14 cellular contexts compared by ENCODE assay signal in the genomic region with DNA sequence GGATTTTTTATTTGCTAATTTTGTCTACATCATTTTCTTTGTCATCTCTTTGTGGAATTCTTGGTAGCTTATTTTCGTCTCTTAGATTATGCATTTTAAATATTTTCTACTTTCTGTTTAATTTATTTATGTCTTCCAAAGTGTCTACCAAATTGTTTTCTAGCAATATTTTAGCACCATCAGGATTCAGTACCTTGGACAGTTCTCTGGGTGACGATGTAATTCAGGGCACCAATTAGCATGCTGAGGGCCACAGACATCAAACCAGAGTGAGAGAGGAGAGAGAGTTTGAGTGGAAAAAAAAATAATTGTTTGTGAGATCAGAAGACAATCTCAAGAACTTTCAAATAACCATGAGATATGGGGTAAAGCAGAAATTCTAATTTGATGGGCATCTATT.
DNase-seq lines count a peak whose midpoint lies in the region; ATAC-seq, FAIRE-seq and TF ChIP-seq lines count a peak whose summit lies in the region.
"Had no signal": no experiment of that assay in that cellular context is flagged by ENCODE, and none has a peak within 500 bp of the region (broad histone marks: within the 10 kb centered on the region; RNA-seq: fewer than 3 reads in every experiment).

No MANE protein-coding gene starts in this region.

- no peak overlapping the region for H2BK120ac ChIP-seq in H1 (replicated peaks; ENCODE audit: low read depth, low read length)

- no peak overlapping the region for H2BK5ac ChIP-seq in H1 (ENCODE audit: low read depth, low read length)

- no peak overlapping the region for H3K4me3 Mint-ChIP-seq in activated CD4-positive, alpha-beta T cell treated with anti-CD3 and anti-CD28 coated beads, Interleukin-2, amount 10 ng/mL, durations not matched to agents 7 days and 5 days
- no peak overlapping the region for H3K4me3 Mint-ChIP-seq in activated CD4-positive, alpha-beta T cell treated with anti-CD3 and anti-CD28 coated beads for 36 hours

- no peak for ATAC-seq in activated CD4-positive, alpha-beta T cell treated with anti-CD3 and anti-CD28 coated beads for 36 hours
- ATAC-seq in left colon, result no peak
- ATAC-seq: pancreas had no signal

- H3K23me2 ChIP-seq in H1 (ENCODE audit: low read depth, low read length), result no peaks in the 10 kb centered on the region

- no peak overlapping the region for H3K27ac ChIP-seq in H1 (ENCODE audit: low read depth, low read length)
- H3K27ac ChIP-seq: pancreas had no signal

- no peaks in the 10 kb centered on the region for H3K4me1 ChIP-seq in H1 (replicated peaks in 1 of 4; ENCODE audit: control insufficient read depth in 3 of 4, insufficient read depth in 4 of 4, low read length in 3 of 4)
- H3K4me1 ChIP-seq: pancreas had no signal

- H3K4ac ChIP-seq in H1 (replicated peaks; ENCODE audit: insufficient read length, low read depth, low read length), result no peak overlapping the region

- no peak for TF ChIP-seq RAD21 in H1 (IDR thresholded peaks at IDR 0.05 in 1 of 2, conservative IDR thresholded peaks at IDR 0.05 in 1 of 2; ENCODE audit: low read depth in 2 of 2, low read length in 2 of 2)

- H2AFZ ChIP-seq in H1 (ENCODE audit: low read length), result no peak overlapping the region

- H3K27me3 ChIP-seq in H1 (replicated peaks in 1 of 4; ENCODE audit: control insufficient read depth in 3 of 4, extremely low read depth in 1 of 4, insufficient read depth in 3 of 4, low read length in 3 of 4), result no peaks in the 10 kb centered on the region
- H3K27me3 ChIP-seq: MG63, pancreas had no signal

- no peaks in the 10 kb centered on the region for H3K36me3 Mint-ChIP-seq in activated CD4-positive, alpha-beta T cell treated with anti-CD3 and anti-CD28 coated beads, Interleukin-2, amount 10 ng/mL, durations not matched to agents 7 days and 5 days (ENCODE audit: low read depth)
- no peaks in the 10 kb centered on the region for H3K36me3 Mint-ChIP-seq in activated CD4-positive, alpha-beta T cell treated with anti-CD3 and anti-CD28 coated beads for 36 hours (ENCODE audit: low read depth)

- no peak overlapping the region for H2BK12ac ChIP-seq in H1 (ENCODE audit: low read depth, low read length)

- H3K9ac ChIP-seq in H1 (replicated peaks in 1 of 4; ENCODE audit: extremely low read depth in 1 of 4, low read depth in 3 of 4, low read length in 3 of 4), result no peak overlapping the region

- H3K27me3 Mint-ChIP-seq in activated CD4-positive, alpha-beta T cell treated with anti-CD3 and anti-CD28 coated beads, Interleukin-2, amount 10 ng/mL, durations not matched to agents 7 days and 5 days, result no peaks in the 10 kb centered on the region
- no peaks in the 10 kb centered on the region for H3K27me3 Mint-ChIP-seq in activated CD4-positive, alpha-beta T cell treated with anti-CD3 and anti-CD28 coated beads for 36 hours

- no peaks in the 10 kb centered on the region for H3K79me2 ChIP-seq in H1 (ENCODE audit: control insufficient read depth in 1 of 2, insufficient read depth in 2 of 2, low read length in 2 of 2)

- H3K79me1 ChIP-seq in H1 (ENCODE audit: low read depth, low read length), result no peaks in the 10 kb centered on the region

- FAIRE-seq in H1 (lab: Jason Lieb, UNC), result peak; percentile 39
- FAIRE-seq: pancreas, TTC549 had no signal

- CTCF ChIA-PET in activated CD4-positive, alpha-beta T cell treated with anti-CD3 and anti-CD28 coated beads, Interleukin-2, amount 10 ng/mL, durations not matched to agents 7 days and 5 days (lab: Charles Lee), result no interaction called here
- CTCF ChIA-PET in activated CD4-positive, alpha-beta T cell treated with anti-CD3 and anti-CD28 coated beads for 36 hours (lab: Charles Lee), result no interaction called here
- CTCF ChIA-PET in H1 (lab: Charles Lee; ENCODE audit: partially characterized antibody), result no interaction called here

- no peaks in the 10 kb centered on the region for H4K20me1 ChIP-seq in H1 (replicated peaks in 1 of 2; ENCODE audit: control insufficient read depth in 1 of 2, insufficient read depth in 2 of 2, low read length in 2 of 2)

- no peak overlapping the region for H3K23ac ChIP-seq in H1 (ENCODE audit: insufficient read length)

- no peak overlapping the region for H3K4me2 ChIP-seq in H1 (ENCODE audit: insufficient read depth in 1 of 2, low read depth in 2 of 2, low read length in 2 of 2)

- POLR2A ChIA-PET in activated CD4-positive, alpha-beta T cell treated with anti-CD3 and anti-CD28 coated beads, Interleukin-2, amount 10 ng/mL, durations not matched to agents 7 days and 5 days (lab: Charles Lee), result no interaction called here
- POLR2A ChIA-PET in activated CD4-positive, alpha-beta T cell treated with anti-CD3 and anti-CD28 coated beads for 36 hours (lab: Charles Lee), result no interaction called here
- POLR2A ChIA-PET in H1 (lab: Charles Lee; ENCODE audit: partially characterized antibody), result no interaction called here

- H3K36me3 ChIP-seq in H1 (ENCODE audit: control insufficient read depth in 2 of 4, insufficient read depth in 4 of 4, low read length in 3 of 4), result no peaks in the 10 kb centered on the region
- H3K36me3 ChIP-seq: MG63, pancreas had no signal

- H4K8ac ChIP-seq in H1 (ENCODE audit: extremely low read depth, insufficient read depth, low read length), result no peak overlapping the region

- H3K4me3 ChIP-seq in H1 (ENCODE audit: extremely low read depth in 1 of 4, insufficient read depth in 2 of 4, low read depth in 3 of 4, low read length in 4 of 4), result no peak overlapping the region
- H3K4me3 ChIP-seq in retinal pigment epithelial cell (ENCODE audit: low read length), result no peak overlapping the region
- H3K4me3 ChIP-seq: MG63, pancreas had no signal

- no peak overlapping the region for H3K18ac ChIP-seq in H1 (ENCODE audit: extremely low read depth, low read length)

- no peaks in the 10 kb centered on the region; a peak in 1 of 4 replicates for H3K9me3 ChIP-seq in H1 (ENCODE audit: insufficient read depth in 2 of 2, low read depth in 1 of 2, low read length in 1 of 2)
- H3K9me3 ChIP-seq: MG63, pancreas had no signal

- no peak overlapping the region for H4K5ac ChIP-seq in H1 (ENCODE audit: insufficient read length, low read depth, low read length)

- no peak for TF ChIP-seq CTCF in H1 (IDR thresholded peaks at IDR 0.05; ENCODE audit: control extremely low read depth in 1 of 3, insufficient read depth in 1 of 3, low read depth in 1 of 3, low read length in 3 of 3)
- no peak for TF ChIP-seq CTCF in retinal pigment epithelial cell (conservative IDR thresholded peaks at IDR 0.05; ENCODE audit: low read depth, low read length)

- H2AK5ac ChIP-seq in H1 (ENCODE audit: low read depth, low read length), result no peak overlapping the region

- DNase-seq in activated CD4-positive, alpha-beta T cell treated with anti-CD3 and anti-CD28 coated beads, Interleukin-2, amount 10 ng/mL, durations not matched to agents 7 days and 5 days, result peak; percentile 15
- DNase-seq in activated CD4-positive, alpha-beta T cell treated with anti-CD3 and anti-CD28 coated beads for 36 hours, result no peak
- DNase-seq in RKO (ENCODE audit: low spot score), result peak; percentile 51
- no peak for DNase-seq in H1 (ENCODE audit: low read depth in 1 of 2, low spot score in 2 of 2)
- DNase-seq in retinal pigment epithelial cell (ENCODE audit: low read depth), result peak; percentile 4
- DNase-seq in NCI-H1417 (lab: John Stamatoyannopoulos, UW), result no peak
- no peak for DNase-seq in left colon
- no peak for DNase-seq in CD1c-positive myeloid dendritic cell (ENCODE audit: extremely low spot score)
- DNase-seq: activated T-cell treated with anti-CD3 and anti-CD28 coated beads for 4 hours; kidney glomerular epithelial cell; MG63; pancreas; stimulated activated CD4-positive, alpha-beta T cell treated with anti-CD3 and anti-CD28 coated beads, Interleukin-2, amount 100 ng/mL, for 48 hours had no signal

- H3K4me1 Mint-ChIP-seq in activated CD4-positive, alpha-beta T cell treated with anti-CD3 and anti-CD28 coated beads, Interleukin-2, amount 10 ng/mL, durations not matched to agents 7 days and 5 days, result no peaks in the 10 kb centered on the region
- H3K4me1 Mint-ChIP-seq in activated CD4-positive, alpha-beta T cell treated with anti-CD3 and anti-CD28 coated beads for 36 hours, result no peaks in the 10 kb centered on the region

- no peak overlapping the region for H2BK15ac ChIP-seq in H1 (ENCODE audit: low read length)

- no peak overlapping the region for H3K27ac Mint-ChIP-seq in activated CD4-positive, alpha-beta T cell treated with anti-CD3 and anti-CD28 coated beads, Interleukin-2, amount 10 ng/mL, durations not matched to agents 7 days and 5 days
- no peak overlapping the region for H3K27ac Mint-ChIP-seq in activated CD4-positive, alpha-beta T cell treated with anti-CD3 and anti-CD28 coated beads for 36 hours

- no peak overlapping the region for H4K91ac ChIP-seq in H1 (replicated peaks; ENCODE audit: insufficient read length, low read length)

- intact Hi-C loops in activated CD4-positive, alpha-beta T cell treated with anti-CD3 and anti-CD28 coated beads for 36 hours (cut with DNase I, micrococcal nuclease), result no loop called here
- intact Hi-C loops in left colon (cut with DNase I, micrococcal nuclease), result no loop called here

- WGBS in H1 (ENCODE audit: extremely low coverage in 1 of 2, insufficient coverage in 1 of 2, insufficient read length in 1 of 2, insufficient replicate concordance in 2 of 2, low coverage in 1 of 2, low lambda C conversion rate in 2 of 2, missing lambda C conversion rate in 1 of 2), 2 experiments, result 59% methylated on average over 2 of the region's 2 CpGs; no CpG with 5 or more reads in 1 of the 2 experiments

- no peak overlapping the region for H3K56ac ChIP-seq in H1 (replicated peaks; ENCODE audit: insufficient read length, low read depth, low read length)

- H3K14ac ChIP-seq in H1 (ENCODE audit: insufficient read length), result no peak overlapping the region

- no peak overlapping the region for H2BK20ac ChIP-seq in H1 (ENCODE audit: low read length)

- H3K9me3 Mint-ChIP-seq in activated CD4-positive, alpha-beta T cell treated with anti-CD3 and anti-CD28 coated beads, Interleukin-2, amount 10 ng/mL, durations not matched to agents 7 days and 5 days, result peaks cover 13% of the 10 kb centered on the region
- H3K9me3 Mint-ChIP-seq in activated CD4-positive, alpha-beta T cell treated with anti-CD3 and anti-CD28 coated beads for 36 hours (ENCODE audit: low read depth), result peaks cover 3% of the 10 kb centered on the region

- no peak for TF ChIP-seq POLR2A in H1 (IDR thresholded peaks at IDR 0.05; ENCODE audit: control extremely low read depth in 1 of 2, low read depth in 2 of 2, low read length in 2 of 2)

- no peak for TF ChIP-seq EP300 in H1 (IDR thresholded peaks at IDR 0.05; ENCODE audit: borderline replicate concordance in 1 of 2, low read depth in 2 of 2, low read length in 2 of 2)

TF ChIP-seq in H1, 55 proteins besides CTCF, POLR2A, EP300 and RAD21:
- TF ChIP-seq NANOG (IDR thresholded peaks at IDR 0.05; ENCODE audit: insufficient read depth, low read depth, low read length, poor library complexity, severe bottlenecking), result no peak
- peak; percentile 77 for TF ChIP-seq CREB1 (IDR thresholded peaks at IDR 0.05)

Comparison
In these comparisons a context has a peak if more than half of its experiments do, and no peak if none do; other contexts are left out.
1. DNase-seq: peak in activated CD4-positive, alpha-beta T cell treated with anti-CD3 and anti-CD28 coated beads, Interleukin-2, amount 10 ng/mL, durations not matched to agents 7 days and 5 days (single experiment), RKO (single experiment) and retinal pigment epithelial cell (single experiment); none in activated CD4-positive, alpha-beta T cell treated with anti-CD3 and anti-CD28 coated beads for 36 hours (single experiment), H1 (0 of 2), NCI-H1417 (0 of 3), left colon (0 of 2) and CD1c-positive myeloid dendritic cell (single experiment).